In the genomic region with DNA sequence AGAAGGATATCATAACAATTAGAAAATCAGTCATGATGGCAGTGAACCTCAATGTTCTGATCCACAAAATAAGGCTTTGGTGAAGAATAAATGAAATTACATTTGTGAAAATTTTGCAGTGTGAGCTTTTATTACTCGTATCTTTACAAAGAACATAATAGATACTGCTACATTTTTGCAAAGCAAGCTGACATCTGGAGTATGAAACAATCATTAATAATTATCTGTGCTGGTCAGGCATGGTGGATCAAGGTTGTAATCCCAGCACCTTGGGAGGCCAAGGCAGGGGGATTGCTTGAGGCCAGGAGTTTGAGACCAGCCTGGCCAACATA, we compare ENCODE assay signal across 20 cellular contexts. TPM values are rescaled to one million over a fixed set of nuclear protein-coding genes. Genes with fewer than 3 reads are reported as not detected.
"Had no signal": no experiment of that assay in that cellular context is flagged by ENCODE, and none has a peak within 500 bp of the region (broad histone marks: within the 10 kb centered on the region; RNA-seq: fewer than 3 reads in every experiment).

No MANE protein-coding gene starts in this region.

- H3K9me3 ChIP-seq: pancreas, testis, upper lobe of right lung had no signal

- H3K27me3 ChIP-seq: pancreas, stomach, testis, upper lobe of right lung had no signal

- H3K27ac ChIP-seq: pancreas, testis, upper lobe of right lung, WERI-Rb-1 had no signal

- H3K36me3 ChIP-seq: pancreas, stomach, upper lobe of right lung, WERI-Rb-1 had no signal

- H3K4me1 ChIP-seq: testis, upper lobe of right lung had no signal

- DNase-seq: activated CD4-positive, alpha-beta memory T cell treated with anti-CD3 and anti-CD28 coated beads for 36 hours; activated CD4-positive, alpha-beta T cell treated with anti-CD3 and anti-CD28 coated beads for 36 hours; activated CD8-positive, alpha-beta memory T cell treated with anti-CD3 and anti-CD28 coated beads, Interleukin-2, amount 10 ng/mL, durations not matched to agents 7 days and 5 days; activated T-cell treated with anti-CD3 and anti-CD28 coated beads, Interleukin-2, amount 50 U/mL, for 24 hours; cortex of kidney; effector CD4-positive, alpha-beta T cell; foreskin melanocyte; head of caudate nucleus; pancreas; stimulated activated CD4-positive, alpha-beta T cell treated with anti-CD3 and anti-CD28 coated beads, Interleukin-12 subunit alpha, Interleukin-12 subunit beta, amount 100 ng/mL, for 4 hours; stimulated activated CD4-positive, alpha-beta T cell treated with anti-CD3 and anti-CD28 coated beads, Interleukin-2, amount 100 ng/mL, for 24 hours; stomach; T-helper 17 cell; upper lobe of right lung; WERI-Rb-1 had no signal

- H3K4me3 ChIP-seq: pancreas, stomach, testis, upper lobe of right lung had no signal

- ATAC-seq: activated CD4-positive, alpha-beta T cell treated with anti-CD3 and anti-CD28 coated beads for 36 hours; activated CD8-positive, alpha-beta memory T cell treated with anti-CD3 and anti-CD28 coated beads, Interleukin-2, amount 10 ng/mL, durations not matched to agents 7 days and 5 days; sciatic nerve; T-helper 17 cell; upper lobe of right lung had no signal

RNA-seq across cellular contexts. Expression of gene APOH, which starts 44.1 kb away (rescaled TPM):
- total RNA-seq: activated CD4-positive, alpha-beta memory T cell treated with anti-CD3 and anti-CD28 coated beads for 36 hours; activated CD4-positive, alpha-beta T cell treated with anti-CD3 and anti-CD28 coated beads for 36 hours; activated CD8-positive, alpha-beta memory T cell treated with anti-CD3 and anti-CD28 coated beads, Interleukin-2, amount 10 ng/mL, durations not matched to agents 7 days and 5 days; lower leg skin; mesothelial cell of epicardium; neural crest cell; sciatic nerve; T-helper 17 cell had no signal
